24 cellular contexts compared by ENCODE assay signal in the genomic region with DNA sequence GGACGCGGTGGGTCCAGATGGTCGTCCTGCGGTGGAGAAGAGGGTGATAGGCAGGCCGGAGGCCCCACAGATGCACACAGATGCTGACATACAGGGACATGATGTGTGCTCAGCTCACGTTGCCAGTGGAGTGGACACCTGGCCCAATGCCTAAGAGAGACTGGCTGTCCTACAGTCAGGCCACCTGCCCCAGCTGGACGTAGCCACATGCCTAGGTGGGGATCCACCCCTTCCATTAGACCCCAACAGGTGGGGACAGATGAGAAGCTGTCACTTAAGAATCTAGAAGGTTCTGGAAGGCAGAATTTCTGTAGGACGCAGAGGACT.
"Had no signal": no experiment of that assay in that cellular context is flagged by ENCODE, and none has a peak within 500 bp of the region (broad histone marks: within the 10 kb centered on the region; RNA-seq: fewer than 3 reads in every experiment).

No MANE protein-coding gene starts in this region.

- H3K9me3 ChIP-seq: gastrocnemius medialis, thyroid gland had no signal

- H3K36me3 ChIP-seq: breast epithelium, gastrocnemius medialis, thyroid gland, upper lobe of right lung had no signal

- DNase-seq: activated CD4-positive, alpha-beta T cell treated with anti-CD3 and anti-CD28 coated beads, Interleukin-2, amount 10 ng/mL, durations not matched to agents 7 days and 5 days; activated CD4-positive, CD25-positive, alpha-beta regulatory T cell treated with anti-CD3 and anti-CD28 coated beads, Interleukin-2, amount 50 U/mL, for 72 hours; activated CD8-positive, alpha-beta T cell treated with anti-CD3 and anti-CD28 coated beads for 36 hours; activated naive CD4-positive, alpha-beta T cell; activated naive CD8-positive, alpha-beta T cell treated with anti-CD3 and anti-CD28 coated beads for 36 hours; activated T-cell treated with anti-CD3 and anti-CD28 coated beads, Interleukin-2, amount 50 U/mL, for 1 hour; esophagus squamous epithelium; gastrocnemius medialis; hypothalamus; left cardiac atrium; nephron progenitor cell; occipital lobe; retina; stimulated activated CD4-positive, alpha-beta T cell treated with anti-CD3 and anti-CD28 coated beads, Interleukin-4, amount 100 ng/mL, for 1 hour; stimulated activated naive CD4-positive, alpha-beta T cell; thyroid gland had no signal

- H3K27ac ChIP-seq: breast epithelium, coronary artery, esophagus squamous epithelium, gastrocnemius medialis, spleen, thyroid gland, upper lobe of right lung, VCaP had no signal

- H3K27ac Mint-ChIP-seq: activated CD4-positive, alpha-beta T cell treated with anti-CD3 and anti-CD28 coated beads, Interleukin-2, amount 10 ng/mL, durations not matched to agents 7 days and 5 days; activated CD8-positive, alpha-beta T cell treated with anti-CD3 and anti-CD28 coated beads for 36 hours; activated naive CD8-positive, alpha-beta T cell treated with anti-CD3 and anti-CD28 coated beads for 36 hours; activated T-helper 2 cell treated with anti-CD3 and anti-CD28 coated beads, Interferon-gamma antibody, Interleukin-2, Interleukin-4, amounts not matched to agents 10 μg/mL and 5 μg/mL and 100 μg/mL, durations not matched to agents 14 hours and 24 hours and 36 hours; memory B cell; nephron progenitor cell had no signal

- H3K27me3 ChIP-seq: breast epithelium, esophagus squamous epithelium, gastrocnemius medialis, spleen, thyroid gland, upper lobe of right lung had no signal

- H3K27me3 Mint-ChIP-seq: activated CD4-positive, alpha-beta T cell treated with anti-CD3 and anti-CD28 coated beads, Interleukin-2, amount 10 ng/mL, durations not matched to agents 7 days and 5 days; activated CD8-positive, alpha-beta T cell treated with anti-CD3 and anti-CD28 coated beads for 36 hours; activated naive CD8-positive, alpha-beta T cell treated with anti-CD3 and anti-CD28 coated beads for 36 hours; central memory CD8-positive, alpha-beta T cell; memory B cell had no signal

- ATAC-seq: activated CD8-positive, alpha-beta T cell treated with anti-CD3 and anti-CD28 coated beads for 36 hours; gastrocnemius medialis had no signal

- H3K4me1 ChIP-seq: breast epithelium, esophagus squamous epithelium, gastrocnemius medialis, thyroid gland, upper lobe of right lung had no signal

- H3K4me1 Mint-ChIP-seq: activated CD4-positive, alpha-beta T cell treated with anti-CD3 and anti-CD28 coated beads, Interleukin-2, amount 10 ng/mL, durations not matched to agents 7 days and 5 days; activated naive CD8-positive, alpha-beta T cell treated with anti-CD3 and anti-CD28 coated beads for 36 hours; central memory CD8-positive, alpha-beta T cell; memory B cell; nephron progenitor cell had no signal

- H3K4me3 Mint-ChIP-seq: activated CD4-positive, alpha-beta T cell treated with anti-CD3 and anti-CD28 coated beads, Interleukin-2, amount 10 ng/mL, durations not matched to agents 7 days and 5 days; activated CD8-positive, alpha-beta T cell treated with anti-CD3 and anti-CD28 coated beads for 36 hours; activated naive CD8-positive, alpha-beta T cell treated with anti-CD3 and anti-CD28 coated beads for 36 hours; central memory CD8-positive, alpha-beta T cell; memory B cell; nephron progenitor cell had no signal

- H3K4me3 ChIP-seq: breast epithelium, coronary artery, esophagus squamous epithelium, gastrocnemius medialis, spleen, thyroid gland, upper lobe of right lung had no signal
